14 cellular contexts compared by ENCODE assay signal in the genomic region with DNA sequence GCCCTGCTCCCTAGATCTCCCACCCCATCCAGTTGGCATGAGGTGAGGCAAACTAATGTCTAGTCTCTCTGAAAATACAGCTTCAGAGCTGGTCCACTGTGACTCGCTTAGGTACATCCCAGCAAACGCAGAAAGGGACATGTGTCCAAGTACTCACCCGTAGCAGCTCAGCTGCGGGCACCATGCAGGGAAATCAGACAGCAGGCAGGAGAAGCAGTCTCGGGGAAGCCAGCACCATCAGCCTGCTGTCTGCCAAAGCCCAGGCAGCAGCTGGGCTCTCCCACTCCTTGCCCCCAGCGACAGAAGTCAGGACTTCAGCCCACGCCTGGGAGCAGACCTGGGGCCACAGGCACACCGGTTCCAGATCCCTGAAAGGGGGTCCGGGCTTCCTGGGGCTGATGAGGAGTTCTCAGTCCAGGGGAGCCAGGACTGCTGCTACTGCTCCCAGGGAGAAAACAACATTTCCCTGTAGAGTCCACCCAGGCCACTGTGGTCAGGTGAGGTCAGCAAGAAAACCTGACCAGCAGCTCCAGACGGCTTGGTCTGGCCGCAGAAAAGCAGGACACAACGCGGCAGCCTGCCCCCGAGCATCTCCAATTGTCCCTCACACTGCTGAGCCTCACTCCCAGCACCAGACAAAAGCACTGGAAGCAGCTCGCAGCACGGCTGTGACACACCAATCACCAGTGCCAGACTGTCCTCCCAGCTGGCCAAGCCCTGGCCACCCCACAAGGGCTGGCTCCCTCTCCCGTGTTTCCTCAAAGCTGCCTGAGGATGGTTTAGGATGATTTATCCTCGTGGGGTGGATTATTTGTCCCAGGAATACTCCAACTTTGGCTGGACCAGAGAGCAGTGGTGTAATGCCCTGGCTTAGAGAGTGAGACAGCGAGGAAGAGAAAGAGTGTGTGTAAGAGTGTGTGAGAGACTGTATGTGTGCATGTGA. TPM values are rescaled to one million over a fixed set of nuclear protein-coding genes. Genes with fewer than 3 reads are reported as not detected.
DNase-seq lines count a peak whose midpoint lies in the region; ATAC-seq and TF ChIP-seq lines count a peak whose summit lies in the region.
"Had no signal": no experiment of that assay in that cellular context is flagged by ENCODE, and none has a peak within 500 bp of the region (broad histone marks: within the 10 kb centered on the region; RNA-seq: fewer than 3 reads in every experiment).

No MANE protein-coding gene starts in this region.

- 27 to 53% methylated on average over 6 to 8 of the region's 19 CpGs for WGBS in esophagus squamous epithelium, 2 donors

- TF ChIP-seq CTCF in GM23338 (conservative IDR thresholded peaks at IDR 0.05; ENCODE audit: low read depth in 2 of 2) (no peak), PC-9 (conservative IDR thresholded peaks at IDR 0.05) (no peak), esophagus squamous epithelium (IDR thresholded peaks at IDR 0.05) (no peak), natural killer cell (IDR thresholded peaks at IDR 0.05) (no peak)

- H3K4me1 Mint-ChIP-seq in GM23338 (peaks cover 54% of the 10 kb centered on the region), natural killer cell (no peaks in the 10 kb centered on the region)
- H3K4me1 Mint-ChIP-seq: CD4-positive, alpha-beta memory T cell had no signal

- H3K4me3 ChIP-seq in GM23338: no peak overlapping the region
- H3K4me3 ChIP-seq in PC-9: no peak overlapping the region
- no peak overlapping the region for H3K4me3 ChIP-seq in esophagus squamous epithelium

- H3K27ac ChIP-seq in GM23338 (ENCODE audit: low read depth) (no peak overlapping the region), PC-9 (no peak overlapping the region), esophagus squamous epithelium (no peak overlapping the region)

- H3F3A ChIP-seq in GM23338 (replicated peaks; ENCODE audit: low read depth) (peaks cover 5% of the 10 kb centered on the region), PC-9 (ENCODE audit: insufficient read depth, low read depth) (no peaks in the 10 kb centered on the region)

- H3K36me3 Mint-ChIP-seq in GM23338 (ENCODE audit: low read depth) (no peaks in the 10 kb centered on the region; the same call in 2 of the 3 replicates), natural killer cell (no peaks in the 10 kb centered on the region)
- H3K36me3 Mint-ChIP-seq: CD4-positive, alpha-beta memory T cell had no signal

- H3K27me3 Mint-ChIP-seq in GM23338 (ENCODE audit: insufficient read depth, low read depth, poor library complexity): peaks cover 8% of the 10 kb centered on the region
- H3K27me3 Mint-ChIP-seq in natural killer cell (ENCODE audit: low read depth in 2 of 2): peaks cover 26 to 53% of the 10 kb centered on the region in 2 donors

- H2AFZ ChIP-seq in GM23338 (no peak overlapping the region), PC-9 (no peak overlapping the region)

- H3K79me2 ChIP-seq in GM23338 (replicated peaks; ENCODE audit: insufficient read depth): no peaks in the 10 kb centered on the region
- H3K79me2 ChIP-seq in PC-9 (ENCODE audit: low read depth): no peaks in the 10 kb centered on the region

- H3K27ac Mint-ChIP-seq in GM23338 (no peak overlapping the region), natural killer cell (no peak overlapping the region)
- H3K27ac Mint-ChIP-seq: activated T-cell treated with anti-CD3 and anti-CD28 coated beads, Interleukin-2, amount 50 U/mL, for 72 hours had no signal

- H3K27me3 ChIP-seq in GM23338 (ENCODE audit: insufficient read depth) (no peaks in the 10 kb centered on the region), PC-9 (ENCODE audit: insufficient read depth, low read depth) (peaks cover 67% of the 10 kb centered on the region), esophagus squamous epithelium (peaks cover 0 to 62% (median 0%) of the 10 kb centered on the region in 4 donors)

- intact Hi-C loops in PC-9 (cut with micrococcal nuclease; ENCODE audit: unreplicated experiment): no loop called here
- intact Hi-C loops in posterior cingulate gyrus (cut with DNase I): loop anchor here (5.0 kb wide), 1 partner anchor 34 kb away; the partner anchor contains the start of gene SEMA5B
- intact Hi-C loops in esophagus squamous epithelium (cut with DNase I): no loop called here
- intact Hi-C loops in natural killer cell (cut with micrococcal nuclease): no loop called here

- POLR2A ChIA-PET in PC-9 (lab: Charles Lee; ENCODE audit: unreplicated experiment): no interaction called here

- no peak overlapping the region for H3K4me2 ChIP-seq in GM23338
- H3K4me2 ChIP-seq in PC-9: 0 out of 2 replicates have a peak overlapping the region, but pooled peaks have one; percentile 19

- H3K9me3 Mint-ChIP-seq in GM23338 (no peaks in the 10 kb centered on the region), natural killer cell (no peaks in the 10 kb centered on the region)
- H3K9me3 Mint-ChIP-seq: activated T-cell treated with anti-CD3 and anti-CD28 coated beads, Interleukin-2, amount 50 U/mL, for 72 hours; CD4-positive, alpha-beta memory T cell had no signal

- H3K4me3 Mint-ChIP-seq in GM23338 (no peak overlapping the region), natural killer cell (no peak overlapping the region)
- H3K4me3 Mint-ChIP-seq: activated T-cell treated with anti-CD3 and anti-CD28 coated beads, Interleukin-2, amount 50 U/mL, for 72 hours had no signal

- no peak for TF ChIP-seq POLR2A in esophagus squamous epithelium (IDR thresholded peaks at IDR 0.05)

- ATAC-seq in GM23338: peak; percentile 9
- ATAC-seq in natural killer cell: no peak
- ATAC-seq: activated T-cell treated with anti-CD3 and anti-CD28 coated beads, Interleukin-2, amount 50 U/mL, for 72 hours had no signal

- CTCF ChIA-PET in PC-9 (lab: Charles Lee): no interaction called here

- 0 out of 2 replicates have a peak, but pooled peaks cover 9% of the 10 kb centered on the region for H3K9me2 ChIP-seq in GM23338 (ENCODE audit: insufficient read depth)
- H3K9me2 ChIP-seq in PC-9 (ENCODE audit: insufficient read depth): no peaks in the 10 kb centered on the region

- no TSS peak for BruUV-seq in PC-9 (replicated peaks; lab: Mats Ljungman, UMichigan)

- DNase-seq in GM23338 (ENCODE audit: low spot score) (no peak), PC-9 (peak in 1 of 2 experiments; percentile 19), globus pallidus (ENCODE audit: low spot score) (peak; percentile 46), posterior cingulate gyrus (peak in 7 of 10 donors; percentile 33 to 92 (median 62)), esophagus squamous epithelium (lab: John Stamatoyannopoulos, UW) (no peak), cortex of kidney (lab: John Stamatoyannopoulos, UW) (no peak), dermis blood vessel endothelial cell (no peak), natural killer cell (no peak)
- DNase-seq: activated CD4-positive, CD25-positive, alpha-beta regulatory T cell; activated T-cell treated with anti-CD3 and anti-CD28 coated beads, Interleukin-2, amount 50 U/mL, for 72 hours; CD4-positive, alpha-beta memory T cell; KBM-7; NCI-H345 had no signal

- H3K36me3 ChIP-seq in GM23338 (ENCODE audit: insufficient read depth) (no peaks in the 10 kb centered on the region), PC-9 (ENCODE audit: low read depth) (no peaks in the 10 kb centered on the region), esophagus squamous epithelium (no peaks in the 10 kb centered on the region)

- no peaks in the 10 kb centered on the region for H4K20me1 ChIP-seq in GM23338 (replicated peaks; ENCODE audit: insufficient read depth)
- no peaks in the 10 kb centered on the region for H4K20me1 ChIP-seq in PC-9 (ENCODE audit: insufficient read depth)

- H3K9me3 ChIP-seq in PC-9 (ENCODE audit: insufficient read depth, low read depth) (no peaks in the 10 kb centered on the region), esophagus squamous epithelium (no peaks in the 10 kb centered on the region)

- H3K4me1 ChIP-seq in GM23338 (ENCODE audit: insufficient read depth) (peaks cover 31% of the 10 kb centered on the region), PC-9 (replicated peaks; ENCODE audit: insufficient read depth) (no peaks in the 10 kb centered on the region), esophagus squamous epithelium (peaks cover 0 to 34% (median 8%) of the 10 kb centered on the region in 3 donors)

TF ChIP-seq in GM23338, 12 proteins besides CTCF, POLR2A, EP300 and RAD21:
- TF ChIP-seq ETS1 (IDR thresholded peaks at IDR 0.05): no peak
- no peak for TF ChIP-seq JUNB (IDR thresholded peaks at IDR 0.05; ENCODE audit: unreplicated experiment)

RNA-seq across cellular contexts. Expression of gene SEMA5B, which starts 34.7 kb away (rescaled TPM):
- 25.4 and 26.8 TPM in 2 replicates for total RNA-seq in GM23338 (2014; rRNA removed; shearing (Covaris generic))
- polyA plus RNA-seq in GM23338 (2016; fragmentation: Nextera tagmentation; extraction: Ambion mirVana): 8.0 and 11.0 TPM in 2 replicates
- total RNA-seq in PC-9 (2021): not detected in 2 replicates
- under 1 TPM in 3 of 4 donors, not detected in 1; 0.13 to 0.21 (median 0.19) TPM for total RNA-seq in esophagus squamous epithelium
- total RNA-seq in dermis blood vessel endothelial cell: 0.05 TPM in 1 of 2 replicates, not detected in the other
- total RNA-seq in natural killer cell: under 1 TPM in 1 of 3 donors, not detected in 2; 0.23 TPM
- total RNA-seq: activated T-cell treated with anti-CD3 and anti-CD28 coated beads, Interleukin-2, amount 50 U/mL, for 72 hours; CD4-positive, alpha-beta memory T cell had no signal
- polyA plus RNA-seq: CD4-positive, alpha-beta memory T cell; endothelial cell of umbilical vein had no signal

Comparison
In these comparisons a context has a peak if more than half of its experiments do, and no peak if none do; other contexts are left out.
1. DNase-seq: peak in globus pallidus (single experiment) and posterior cingulate gyrus (7 of 10); none in GM23338 (single experiment), esophagus squamous epithelium (single experiment), cortex of kidney (single experiment), dermis blood vessel endothelial cell (single experiment) and natural killer cell (single experiment).
2. RNA of gene SEMA5B, which starts 34.7 kb away (total RNA-seq): 25.4 to 26.8 TPM in GM23338; 0.13 to 0.21 TPM in esophagus squamous epithelium, not detected in PC-9, 0.05 TPM in dermis blood vessel endothelial cell and 0.23 TPM in natural killer cell; every median in the first group is over 10 times any median in the second.